Comparison of ENCODE assay signal across 2 cellular contexts in genomic region chr6:130858054-130858453, GRCh38.
TF ChIP-seq lines count a peak whose summit lies in the region.

No MANE protein-coding gene starts in this region.

TF ChIP-seq in WTC11, 78 proteins besides CTCF, POLR2A, EP300 and RAD21 (continued from another document):
- TF ChIP-seq, protein P1, sequence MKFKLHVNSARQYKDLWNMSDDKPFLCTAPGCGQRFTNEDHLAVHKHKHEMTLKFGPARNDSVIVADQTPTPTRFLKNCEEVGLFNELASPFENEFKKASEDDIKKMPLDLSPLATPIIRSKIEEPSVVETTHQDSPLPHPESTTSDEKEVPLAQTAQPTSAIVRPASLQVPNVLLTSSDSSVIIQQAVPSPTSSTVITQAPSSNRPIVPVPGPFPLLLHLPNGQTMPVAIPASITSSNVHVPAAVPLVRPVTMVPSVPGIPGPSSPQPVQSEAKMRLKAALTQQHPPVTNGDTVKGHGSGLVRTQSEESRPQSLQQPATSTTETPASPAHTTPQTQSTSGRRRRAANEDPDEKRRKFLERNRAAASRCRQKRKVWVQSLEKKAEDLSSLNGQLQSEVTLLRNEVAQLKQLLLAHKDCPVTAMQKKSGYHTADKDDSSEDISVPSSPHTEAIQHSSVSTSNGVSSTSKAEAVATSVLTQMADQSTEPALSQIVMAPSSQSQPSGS (CRISPR knock-in tag; IDR thresholded peaks at IDR 0.05; ENCODE audit: borderline replicate concordance, low read depth): no peak
- TF ChIP-seq ZBTB21 (CRISPR knock-in tag; IDR thresholded peaks at IDR 0.05; ENCODE audit: borderline replicate concordance) (no peak), ARID4B (CRISPR knock-in tag; IDR thresholded peaks at IDR 0.05; ENCODE audit: borderline replicate concordance) (no peak), NR3C1 (CRISPR knock-in tag; conservative IDR thresholded peaks at IDR 0.05; ENCODE audit: low read depth) (no peak), E2F5 (CRISPR knock-in tag; IDR thresholded peaks at IDR 0.05) (no peak), ESRRA (CRISPR knock-in tag; IDR thresholded peaks at IDR 0.05; ENCODE audit: borderline replicate concordance) (no peak), ELF4 (CRISPR knock-in tag; IDR thresholded peaks at IDR 0.05; ENCODE audit: low read depth) (no peak), USF2 (CRISPR knock-in tag; IDR thresholded peaks at IDR 0.05) (no peak)
- TF ChIP-seq, protein P2, sequence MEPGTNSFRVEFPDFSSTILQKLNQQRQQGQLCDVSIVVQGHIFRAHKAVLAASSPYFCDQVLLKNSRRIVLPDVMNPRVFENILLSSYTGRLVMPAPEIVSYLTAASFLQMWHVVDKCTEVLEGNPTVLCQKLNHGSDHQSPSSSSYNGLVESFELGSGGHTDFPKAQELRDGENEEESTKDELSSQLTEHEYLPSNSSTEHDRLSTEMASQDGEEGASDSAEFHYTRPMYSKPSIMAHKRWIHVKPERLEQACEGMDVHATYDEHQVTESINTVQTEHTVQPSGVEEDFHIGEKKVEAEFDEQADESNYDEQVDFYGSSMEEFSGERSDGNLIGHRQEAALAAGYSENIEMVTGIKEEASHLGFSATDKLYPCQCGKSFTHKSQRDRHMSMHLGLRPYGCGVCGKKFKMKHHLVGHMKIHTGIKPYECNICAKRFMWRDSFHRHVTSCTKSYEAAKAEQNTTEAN (CRISPR knock-in tag; IDR thresholded peaks at IDR 0.05): no peak
- TF ChIP-seq, protein P3, sequence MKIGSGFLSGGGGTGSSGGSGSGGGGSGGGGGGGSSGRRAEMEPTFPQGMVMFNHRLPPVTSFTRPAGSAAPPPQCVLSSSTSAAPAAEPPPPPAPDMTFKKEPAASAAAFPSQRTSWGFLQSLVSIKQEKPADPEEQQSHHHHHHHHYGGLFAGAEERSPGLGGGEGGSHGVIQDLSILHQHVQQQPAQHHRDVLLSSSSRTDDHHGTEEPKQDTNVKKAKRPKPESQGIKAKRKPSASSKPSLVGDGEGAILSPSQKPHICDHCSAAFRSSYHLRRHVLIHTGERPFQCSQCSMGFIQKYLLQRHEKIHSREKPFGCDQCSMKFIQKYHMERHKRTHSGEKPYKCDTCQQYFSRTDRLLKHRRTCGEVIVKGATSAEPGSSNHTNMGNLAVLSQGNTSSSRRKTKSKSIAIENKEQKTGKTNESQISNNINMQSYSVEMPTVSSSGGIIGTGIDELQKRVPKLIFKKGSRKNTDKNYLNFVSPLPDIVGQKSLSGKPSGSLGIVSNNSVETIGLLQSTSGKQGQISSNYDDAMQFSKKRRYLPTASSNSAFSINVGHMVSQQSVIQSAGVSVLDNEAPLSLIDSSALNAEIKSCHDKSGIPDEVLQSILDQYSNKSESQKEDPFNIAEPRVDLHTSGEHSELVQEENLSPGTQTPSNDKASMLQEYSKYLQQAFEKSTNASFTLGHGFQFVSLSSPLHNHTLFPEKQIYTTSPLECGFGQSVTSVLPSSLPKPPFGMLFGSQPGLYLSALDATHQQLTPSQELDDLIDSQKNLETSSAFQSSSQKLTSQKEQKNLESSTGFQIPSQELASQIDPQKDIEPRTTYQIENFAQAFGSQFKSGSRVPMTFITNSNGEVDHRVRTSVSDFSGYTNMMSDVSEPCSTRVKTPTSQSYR (CRISPR knock-in tag; IDR thresholded peaks at IDR 0.05): no peak

TF ChIP-seq in HepG2, 621 proteins besides CTCF, POLR2A, EP300 and RAD21 (continued from another document and continues in another):
- TF ChIP-seq PRDM10 (CRISPR knock-in tag; IDR thresholded peaks at IDR 0.05; ENCODE audit: low read depth): no peak
- no peak for TF ChIP-seq ZSCAN30 (CRISPR knock-in tag; IDR thresholded peaks at IDR 0.05)
- TF ChIP-seq NR2F2 (IDR thresholded peaks at IDR 0.05; ENCODE audit: borderline replicate concordance, low read depth): no peak
- TF ChIP-seq ZNF609 (CRISPR knock-in tag; IDR thresholded peaks at IDR 0.05; ENCODE audit: borderline replicate concordance): 0 out of 2 replicates have a peak, but pooled peaks have one; percentile 15
- no peak for TF ChIP-seq NCOR1 (IDR thresholded peaks at IDR 0.05; ENCODE audit: borderline replicate concordance, low read length)
- TF ChIP-seq ZNF343 (CRISPR knock-in tag; IDR thresholded peaks at IDR 0.05): no peak
- no peak for TF ChIP-seq GABPB1 (CRISPR knock-in tag; IDR thresholded peaks at IDR 0.05)
- TF ChIP-seq ZFYVE20 (CRISPR knock-in tag; IDR thresholded peaks at IDR 0.05; ENCODE audit: borderline replicate concordance, low read depth): no peak
- TF ChIP-seq, protein P4, sequence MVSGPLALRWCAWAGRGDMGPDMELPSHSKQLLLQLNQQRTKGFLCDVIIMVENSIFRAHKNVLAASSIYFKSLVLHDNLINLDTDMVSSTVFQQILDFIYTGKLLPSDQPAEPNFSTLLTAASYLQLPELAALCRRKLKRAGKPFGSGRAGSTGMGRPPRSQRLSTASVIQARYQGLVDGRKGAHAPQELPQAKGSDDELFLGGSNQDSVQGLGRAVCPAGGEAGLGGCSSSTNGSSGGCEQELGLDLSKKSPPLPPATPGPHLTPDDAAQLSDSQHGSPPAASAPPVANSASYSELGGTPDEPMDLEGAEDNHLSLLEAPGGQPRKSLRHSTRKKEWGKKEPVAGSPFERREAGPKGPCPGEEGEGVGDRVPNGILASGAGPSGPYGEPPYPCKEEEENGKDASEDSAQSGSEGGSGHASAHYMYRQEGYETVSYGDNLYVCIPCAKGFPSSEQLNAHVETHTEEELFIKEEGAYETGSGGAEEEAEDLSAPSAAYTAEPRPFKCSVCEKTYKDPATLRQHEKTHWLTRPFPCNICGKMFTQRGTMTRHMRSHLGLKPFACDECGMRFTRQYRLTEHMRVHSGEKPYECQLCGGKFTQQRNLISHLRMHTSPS (CRISPR knock-in tag; IDR thresholded peaks at IDR 0.05; ENCODE audit: low read depth): no peak
- no peak for TF ChIP-seq HOXD1 (CRISPR knock-in tag; IDR thresholded peaks at IDR 0.05)
- TF ChIP-seq, protein P5, sequence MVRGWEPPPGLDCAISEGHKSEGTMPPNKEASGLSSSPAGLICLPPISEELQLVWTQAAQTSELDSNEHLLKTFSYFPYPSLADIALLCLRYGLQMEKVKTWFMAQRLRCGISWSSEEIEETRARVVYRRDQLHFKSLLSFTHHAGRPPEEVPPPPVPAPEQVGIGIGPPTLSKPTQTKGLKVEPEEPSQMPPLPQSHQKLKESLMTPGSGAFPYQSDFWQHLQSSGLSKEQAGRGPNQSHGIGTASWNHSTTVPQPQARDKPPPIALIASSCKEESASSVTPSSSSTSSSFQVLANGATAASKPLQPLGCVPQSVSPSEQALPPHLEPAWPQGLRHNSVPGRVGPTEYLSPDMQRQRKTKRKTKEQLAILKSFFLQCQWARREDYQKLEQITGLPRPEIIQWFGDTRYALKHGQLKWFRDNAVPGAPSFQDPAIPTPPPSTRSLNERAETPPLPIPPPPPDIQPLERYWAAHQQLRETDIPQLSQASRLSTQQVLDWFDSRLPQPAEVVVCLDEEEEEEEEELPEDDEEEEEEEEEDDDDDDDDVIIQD (CRISPR knock-in tag; IDR thresholded peaks at IDR 0.05; ENCODE audit: low read depth): no peak
- no peak for TF ChIP-seq ZSCAN25 (CRISPR knock-in tag; IDR thresholded peaks at IDR 0.05)
- TF ChIP-seq, protein P6, sequence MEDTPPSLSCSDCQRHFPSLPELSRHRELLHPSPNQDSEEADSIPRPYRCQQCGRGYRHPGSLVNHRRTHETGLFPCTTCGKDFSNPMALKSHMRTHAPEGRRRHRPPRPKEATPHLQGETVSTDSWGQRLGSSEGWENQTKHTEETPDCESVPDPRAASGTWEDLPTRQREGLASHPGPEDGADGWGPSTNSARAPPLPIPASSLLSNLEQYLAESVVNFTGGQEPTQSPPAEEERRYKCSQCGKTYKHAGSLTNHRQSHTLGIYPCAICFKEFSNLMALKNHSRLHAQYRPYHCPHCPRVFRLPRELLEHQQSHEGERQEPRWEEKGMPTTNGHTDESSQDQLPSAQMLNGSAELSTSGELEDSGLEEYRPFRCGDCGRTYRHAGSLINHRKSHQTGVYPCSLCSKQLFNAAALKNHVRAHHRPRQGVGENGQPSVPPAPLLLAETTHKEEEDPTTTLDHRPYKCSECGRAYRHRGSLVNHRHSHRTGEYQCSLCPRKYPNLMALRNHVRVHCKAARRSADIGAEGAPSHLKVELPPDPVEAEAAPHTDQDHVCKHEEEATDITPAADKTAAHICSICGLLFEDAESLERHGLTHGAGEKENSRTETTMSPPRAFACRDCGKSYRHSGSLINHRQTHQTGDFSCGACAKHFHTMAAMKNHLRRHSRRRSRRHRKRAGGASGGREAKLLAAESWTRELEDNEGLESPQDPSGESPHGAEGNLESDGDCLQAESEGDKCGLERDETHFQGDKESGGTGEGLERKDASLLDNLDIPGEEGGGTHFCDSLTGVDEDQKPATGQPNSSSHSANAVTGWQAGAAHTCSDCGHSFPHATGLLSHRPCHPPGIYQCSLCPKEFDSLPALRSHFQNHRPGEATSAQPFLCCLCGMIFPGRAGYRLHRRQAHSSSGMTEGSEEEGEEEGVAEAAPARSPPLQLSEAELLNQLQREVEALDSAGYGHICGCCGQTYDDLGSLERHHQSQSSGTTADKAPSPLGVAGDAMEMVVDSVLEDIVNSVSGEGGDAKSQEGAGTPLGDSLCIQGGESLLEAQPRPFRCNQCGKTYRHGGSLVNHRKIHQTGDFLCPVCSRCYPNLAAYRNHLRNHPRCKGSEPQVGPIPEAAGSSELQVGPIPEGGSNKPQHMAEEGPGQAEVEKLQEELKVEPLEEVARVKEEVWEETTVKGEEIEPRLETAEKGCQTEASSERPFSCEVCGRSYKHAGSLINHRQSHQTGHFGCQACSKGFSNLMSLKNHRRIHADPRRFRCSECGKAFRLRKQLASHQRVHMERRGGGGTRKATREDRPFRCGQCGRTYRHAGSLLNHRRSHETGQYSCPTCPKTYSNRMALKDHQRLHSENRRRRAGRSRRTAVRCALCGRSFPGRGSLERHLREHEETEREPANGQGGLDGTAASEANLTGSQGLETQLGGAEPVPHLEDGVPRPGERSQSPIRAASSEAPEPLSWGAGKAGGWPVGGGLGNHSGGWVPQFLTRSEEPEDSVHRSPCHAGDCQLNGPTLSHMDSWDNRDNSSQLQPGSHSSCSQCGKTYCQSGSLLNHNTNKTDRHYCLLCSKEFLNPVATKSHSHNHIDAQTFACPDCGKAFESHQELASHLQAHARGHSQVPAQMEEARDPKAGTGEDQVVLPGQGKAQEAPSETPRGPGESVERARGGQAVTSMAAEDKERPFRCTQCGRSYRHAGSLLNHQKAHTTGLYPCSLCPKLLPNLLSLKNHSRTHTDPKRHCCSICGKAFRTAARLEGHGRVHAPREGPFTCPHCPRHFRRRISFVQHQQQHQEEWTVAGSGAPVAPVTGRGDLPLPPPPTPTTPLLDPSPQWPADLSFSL (CRISPR knock-in tag; IDR thresholded peaks at IDR 0.05): no peak
- no peak for TF ChIP-seq POLR2AphosphoS5 (IDR thresholded peaks at IDR 0.05; ENCODE audit: low read depth, low read length)
- no peak for TF ChIP-seq RXRA (CRISPR knock-in tag; IDR thresholded peaks at IDR 0.05)
- no peak for TF ChIP-seq BCL6 (CRISPR knock-in tag; IDR thresholded peaks at IDR 0.05)
- TF ChIP-seq ZNF775 (CRISPR knock-in tag; IDR thresholded peaks at IDR 0.05; ENCODE audit: borderline replicate concordance): 0 out of 2 replicates have a peak, but pooled peaks have one; percentile 13
- TF ChIP-seq SRSF9 (IDR thresholded peaks at IDR 0.05; ENCODE audit: borderline replicate concordance, insufficient read depth, low read depth, low read length, poor library complexity, severe bottlenecking): no peak
- no peak for TF ChIP-seq ZBTB42 (CRISPR knock-in tag; IDR thresholded peaks at IDR 0.05)
